Comparison of ENCODE assay signal across 22 cellular contexts in the genomic region with DNA sequence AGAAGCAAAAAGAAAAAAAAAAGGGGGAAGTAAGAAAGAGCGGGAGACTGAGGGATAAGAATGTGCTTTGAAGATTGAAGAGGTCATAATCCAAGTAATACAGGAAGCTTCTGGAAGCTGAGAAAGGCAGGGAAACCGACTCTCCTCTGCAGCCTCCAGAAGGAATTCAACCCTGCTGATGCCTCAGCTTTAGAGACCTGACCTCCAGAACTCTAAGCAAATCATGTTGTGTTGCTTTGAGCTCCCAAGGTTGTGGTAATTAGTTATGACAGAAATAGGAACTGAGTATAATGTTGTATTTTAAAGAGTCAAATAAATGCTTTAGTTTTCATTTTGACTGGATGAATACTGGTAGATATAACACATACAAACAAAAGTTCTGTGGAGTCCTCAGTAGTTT. TPM values are rescaled to one million over a fixed set of nuclear protein-coding genes. Genes with fewer than 3 reads are reported as not detected.
"Had no signal": no experiment of that assay in that cellular context is flagged by ENCODE, and none has a peak within 500 bp of the region (broad histone marks: within the 10 kb centered on the region; RNA-seq: fewer than 3 reads in every experiment).

No MANE protein-coding gene starts in this region.

- H3K4me1 ChIP-seq: left lung, thyroid gland had no signal

- H2AFZ ChIP-seq: hepatocyte had no signal

- H3K27ac ChIP-seq: hepatocyte, left lung, neutrophil, thyroid gland had no signal

- DNase-seq: activated CD4-positive, alpha-beta T cell treated with anti-CD3 and anti-CD28 coated beads for 4 hours; activated CD8-positive, alpha-beta T cell treated with anti-CD3 and anti-CD28 coated beads for 36 hours; activated effector memory CD4-positive, alpha-beta T cell treated with anti-CD3 and anti-CD28 coated beads, Interleukin-2, amount 50 U/mL, for 16 hours; activated T-cell treated with anti-CD3 and anti-CD28 coated beads, Interleukin-2, amount 50 U/mL, for 48 hours; amygdala; effector memory CD8-positive, alpha-beta T cell; kidney; left lung; natural killer cell; posterior cingulate gyrus; stimulated activated CD4-positive, alpha-beta T cell treated with anti-CD3 and anti-CD28 coated beads, Interleukin-15, amount 100 ng/mL, for 24 hours; stimulated activated CD4-positive, alpha-beta T cell treated with anti-CD3 and anti-CD28 coated beads, Interleukin-4, amount 100 ng/mL, for 1 hour; stimulated activated naive B cell treated with anti-CD40 and anti-IgM and Interleukin-4, amounts not matched to agents 10 μg/mL and 1 μg/mL and 100 μg/mL, for 72 hours; T-helper 17 cell; thyroid gland had no signal

- H3K36me3 Mint-ChIP-seq: activated naive CD8-positive, alpha-beta T cell; brain; memory B cell; natural killer cell; stimulated activated naive B cell treated with anti-CD40 and anti-IgM and Interleukin-4, amounts not matched to agents 10 μg/mL and 1 μg/mL and 100 μg/mL, for 72 hours; WTC11 had no signal

- H3K4me3 ChIP-seq: hepatocyte, left lung, thyroid gland had no signal

- H3K4me3 Mint-ChIP-seq: activated CD8-positive, alpha-beta T cell treated with anti-CD3 and anti-CD28 coated beads for 36 hours; activated naive CD8-positive, alpha-beta T cell; brain; dendritic cell treated with granulocyte-macrophage colony-stimulating factor and Interleukin-4, amounts not matched to agents 40 ng/mL and 50 ng/mL, for 4 days; effector memory CD8-positive, alpha-beta T cell; memory B cell; natural killer cell; stimulated activated naive B cell treated with anti-CD40 and anti-IgM and Interleukin-4, amounts not matched to agents 10 μg/mL and 1 μg/mL and 100 μg/mL, for 72 hours; T-helper 17 cell; WTC11 had no signal

- H3K27me3 Mint-ChIP-seq: activated CD8-positive, alpha-beta T cell treated with anti-CD3 and anti-CD28 coated beads for 36 hours; dendritic cell treated with granulocyte-macrophage colony-stimulating factor and Interleukin-4, amounts not matched to agents 40 ng/mL and 50 ng/mL, for 4 days; effector memory CD8-positive, alpha-beta T cell; memory B cell; stimulated activated naive B cell treated with anti-CD40 and anti-IgM and Interleukin-4, amounts not matched to agents 10 μg/mL and 1 μg/mL and 100 μg/mL, for 72 hours; T-helper 17 cell had no signal

- H3K4me2 ChIP-seq: hepatocyte had no signal

- H3K4me1 Mint-ChIP-seq: brain; memory B cell; natural killer cell; stimulated activated naive B cell treated with anti-CD40 and anti-IgM and Interleukin-4, amounts not matched to agents 10 μg/mL and 1 μg/mL and 100 μg/mL, for 72 hours; T-helper 17 cell; WTC11 had no signal

- H3K36me3 ChIP-seq: left lung, neutrophil, thyroid gland had no signal

- ATAC-seq: activated CD8-positive, alpha-beta T cell treated with anti-CD3 and anti-CD28 coated beads for 36 hours; effector memory CD8-positive, alpha-beta T cell; left lung; natural killer cell; stimulated activated naive B cell treated with anti-CD40 and anti-IgM and Interleukin-4, amounts not matched to agents 10 μg/mL and 1 μg/mL and 100 μg/mL, for 72 hours; T-helper 17 cell; WTC11 had no signal

- H3K9me3 ChIP-seq: neutrophil, thyroid gland had no signal

- H3K79me2 ChIP-seq: hepatocyte had no signal

- H3K27ac Mint-ChIP-seq: activated CD8-positive, alpha-beta T cell treated with anti-CD3 and anti-CD28 coated beads for 36 hours; activated naive CD8-positive, alpha-beta T cell; brain; dendritic cell treated with granulocyte-macrophage colony-stimulating factor and Interleukin-4, amounts not matched to agents 40 ng/mL and 50 ng/mL, for 4 days; effector memory CD8-positive, alpha-beta T cell; memory B cell; natural killer cell; stimulated activated naive B cell treated with anti-CD40 and anti-IgM and Interleukin-4, amounts not matched to agents 10 μg/mL and 1 μg/mL and 100 μg/mL, for 72 hours; T-helper 17 cell; WTC11 had no signal

- H3K27me3 ChIP-seq: hepatocyte, left lung, neutrophil, thyroid gland had no signal

- H3K9me3 Mint-ChIP-seq: dendritic cell treated with granulocyte-macrophage colony-stimulating factor and Interleukin-4, amounts not matched to agents 40 ng/mL and 50 ng/mL, for 4 days had no signal

RNA-seq across cellular contexts. Expression of gene FAT1, which starts 48.0 kb away (rescaled TPM):
- total RNA-seq: activated CD8-positive, alpha-beta T cell treated with anti-CD3 and anti-CD28 coated beads for 36 hours; natural killer cell; T-helper 17 cell had no signal
